Comparison of ENCODE assay signal across 15 cellular contexts in genomic region chr1:28273216-28273860, GRCh38.
"Had no signal": no experiment of that assay in that cellular context is flagged by ENCODE, and none has a peak within 500 bp of the region (broad histone marks: within the 10 kb centered on the region; RNA-seq: fewer than 3 reads in every experiment).

No MANE protein-coding gene starts in this region.

- H3K4me1 ChIP-seq: gastrocnemius medialis, psoas muscle, suprapubic skin had no signal

- DNase-seq: activated B cell treated with CpG ODN at 0.5 μM for 24 hours; activated CD4-positive, alpha-beta T cell treated with anti-CD3 and anti-CD28 coated beads for 48 hours; activated CD8-positive, alpha-beta memory T cell treated with anti-CD3 and anti-CD28 coated beads, Interleukin-2, amount 50 U/mL, for 4 hours; activated CD8-positive, alpha-beta T cell treated with anti-CD3 and anti-CD28 coated beads, Interleukin-2, amount 10 ng/mL, durations not matched to agents 7 days and 5 days; activated gamma-delta T cell treated with Interleukin-2 at 50 U/mL for 16 hours; activated naive CD8-positive, alpha-beta T cell treated with anti-CD3 and anti-CD28 coated beads for 36 hours; activated T-cell treated with anti-CD3 and anti-CD28 coated beads, Interleukin-2, amount 50 U/mL, for 72 hours; brain microvascular endothelial cell; cerebellar nuclear complex; gastrocnemius medialis; psoas muscle; right lobe of liver; T-helper 17 cell had no signal

- H3K27ac ChIP-seq: brain microvascular endothelial cell, gastrocnemius medialis, psoas muscle, right lobe of liver, suprapubic skin had no signal

- H3K4me3 ChIP-seq: gastrocnemius medialis, psoas muscle, right lobe of liver, suprapubic skin had no signal

- H3K9me3 ChIP-seq: gastrocnemius medialis, psoas muscle, right lobe of liver, suprapubic skin had no signal

- ATAC-seq: activated CD8-positive, alpha-beta T cell treated with anti-CD3 and anti-CD28 coated beads, Interleukin-2, amount 10 ng/mL, durations not matched to agents 7 days and 5 days; gastrocnemius medialis; left lobe of liver; psoas muscle; T-helper 17 cell had no signal
